In genomic region chr5:142769251-142769792, GRCh38 we compare ENCODE assay signal across 8 cellular contexts. TPM values are rescaled to one million over a fixed set of nuclear protein-coding genes. Genes with fewer than 3 reads are reported as not detected.
A peak's percentile ranks its signal among the peaks of the same experiment; 100 is the strongest.
DNase-seq lines count a peak whose midpoint lies in the region; ATAC-seq and TF ChIP-seq lines count a peak whose summit lies in the region.

No MANE protein-coding gene starts in this region.

- H3F3A ChIP-seq in OCI-LY1 (ENCODE audit: insufficient read depth, low read length), result no peaks in the 10 kb centered on the region

- peak overlapping the region; percentile 84 for H3K4me2 ChIP-seq in OCI-LY1 (ENCODE audit: low read length)

- H3K4me3 ChIP-seq in OCI-LY1 (ENCODE audit: low read depth, low read length, poor library complexity, severe bottlenecking) (peak overlapping the region; percentile 72), duodenal mucosa (ENCODE audit: low read depth in 1 of 2, low read length in 2 of 2) (peak overlapping the region; percentile 87 to 89)

- H3K9me3 ChIP-seq in OCI-LY1 (ENCODE audit: low read length) (no peaks in the 10 kb centered on the region), duodenal mucosa (ENCODE audit: control insufficient read depth in 1 of 2, low read length in 2 of 2) (no peaks in the 10 kb centered on the region)

- H3K27me3 Mint-ChIP-seq in nephron (ENCODE audit: low read depth), result peaks cover 38% of the 10 kb centered on the region

- ATAC-seq in HG02938 (IDR thresholded peaks at IDR 0.05; ENCODE audit: unreplicated experiment), result no peak

- no peak for TF ChIP-seq CTCF in OCI-LY1 (IDR thresholded peaks at IDR 0.05; ENCODE audit: low read length)
- peak in 1 of 3 experiments; percentile 4 for TF ChIP-seq CTCF in nephron (IDR thresholded peaks at IDR 0.05; ENCODE audit: unreplicated experiment in 3 of 3)

- DNase-seq in G401 (ENCODE audit: low spot score), result peak; percentile 66
- DNase-seq in H4 (ENCODE audit: low spot score), result no peak
- no peak for DNase-seq in hippocampal formation (lab: John Stamatoyannopoulos, UW)
- no peak for DNase-seq in NOMO-1 treated with DMSO at 0.1 percent for 48 hours (lab: John Stamatoyannopoulos, UW; ENCODE audit: unreplicated experiment)

- no peaks in the 10 kb centered on the region for H3K36me3 ChIP-seq in OCI-LY1 (ENCODE audit: insufficient read depth, low read length)
- no peaks in the 10 kb centered on the region for H3K36me3 ChIP-seq in duodenal mucosa (ENCODE audit: control insufficient read depth in 1 of 2, insufficient read depth in 2 of 2, low read length in 2 of 2)

- H3K27me3 ChIP-seq in OCI-LY1 (ENCODE audit: insufficient read depth, low read length) (no peaks in the 10 kb centered on the region), duodenal mucosa (ENCODE audit: control insufficient read depth in 1 of 2, insufficient read depth in 2 of 2, low read length in 2 of 2) (no peaks in the 10 kb centered on the region)

- H4K20me1 ChIP-seq in OCI-LY1 (ENCODE audit: insufficient read depth, low read length), result no peaks in the 10 kb centered on the region

- no peaks in the 10 kb centered on the region for H3K9me3 Mint-ChIP-seq in nephron

- in situ Hi-C loops in G401 (cut with HindIII; ENCODE audit: low sequenced_read_pairs), result no loop called here

- peak overlapping the region; percentile 37 to 68 (median 64) for H3K27ac Mint-ChIP-seq in nephron

- peak overlapping the region; percentile 91 to 99 (median 95) for H3K4me3 Mint-ChIP-seq in nephron

- H3K4me1 ChIP-seq in OCI-LY1 (ENCODE audit: insufficient read depth, low read length, severe bottlenecking) (peaks cover 12% of the 10 kb centered on the region), duodenal mucosa (ENCODE audit: control insufficient read depth in 1 of 2, insufficient read depth in 2 of 2, low read length in 2 of 2) (peaks cover 20 to 39% of the 10 kb centered on the region in 2 donors)

- no peaks in the 10 kb centered on the region for H3K9me2 ChIP-seq in OCI-LY1 (ENCODE audit: low read depth, low read length)

- no peak overlapping the region for H2AFZ ChIP-seq in OCI-LY1 (ENCODE audit: low read length)

- no peaks in the 10 kb centered on the region for H3K79me2 ChIP-seq in OCI-LY1 (ENCODE audit: insufficient read depth, low read length)

- no peak overlapping the region; the same call in 1 of the 2 replicates for H3K9ac ChIP-seq in OCI-LY1 (ENCODE audit: low read length)
- H3K9ac ChIP-seq in duodenal mucosa (ENCODE audit: low read depth in 1 of 2, low read length in 2 of 2), result peak overlapping the region; percentile 85

- H3K27ac ChIP-seq in OCI-LY1 (ENCODE audit: low read depth, low read length, poor library complexity, severe bottlenecking) (no peak overlapping the region), duodenal mucosa (ENCODE audit: low read depth, low read length) (no peak overlapping the region)

- no peaks in the 10 kb centered on the region for H3K36me3 Mint-ChIP-seq in nephron (ENCODE audit: low read depth)

- H3K4me1 Mint-ChIP-seq in nephron, result peaks cover 12% of the 10 kb centered on the region

RNA-seq across cellular contexts. Expression of gene ARHGAP26, which starts 0.9 kb away (rescaled TPM):
- not detected in 2 replicates for total RNA-seq in G401 (2014; rRNA removed; shearing (Covaris generic))
- total RNA-seq in H4 (2014; rRNA removed; shearing (Covaris generic)), result 0.33 and 1.7 TPM in 2 replicates
